ENCODE assay signal across 24 cellular contexts in the genomic region with DNA sequence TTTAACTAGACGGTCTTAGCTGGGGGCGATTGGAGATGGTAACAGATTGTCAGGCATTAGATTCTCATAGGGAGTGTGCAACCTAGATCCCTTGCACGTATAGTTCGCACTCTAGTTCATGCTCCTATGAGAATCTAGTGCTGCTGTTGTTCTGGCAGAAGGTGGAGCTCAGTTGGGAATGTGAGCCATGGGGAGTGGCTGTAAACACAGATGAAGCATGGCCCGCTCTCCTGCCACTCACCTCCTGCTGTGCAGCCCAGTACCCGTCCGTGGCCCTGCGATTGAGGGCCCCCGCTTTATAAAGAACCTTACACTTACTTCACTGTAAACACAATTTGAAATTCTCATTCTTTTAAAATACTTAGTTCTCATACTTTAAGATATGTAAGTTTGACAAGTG.
"Had no signal": no experiment of that assay in that cellular context is flagged by ENCODE, and none has a peak within 500 bp of the region (broad histone marks: within the 10 kb centered on the region; RNA-seq: fewer than 3 reads in every experiment).

No MANE protein-coding gene starts in this region.

- H3K9me3 Mint-ChIP-seq: activated CD8-positive, alpha-beta T cell treated with anti-CD3 and anti-CD28 coated beads for 36 hours; activated naive CD4-positive, alpha-beta T cell treated with anti-CD3 and anti-CD28 coated beads, Interleukin-2, amount 10 ng/mL, durations not matched to agents 7 days and 5 days; activated naive CD8-positive, alpha-beta T cell treated with anti-CD3 and anti-CD28 coated beads, Interleukin-2, amount 50 U/mL, for 24 hours; neural crest cell; type B pancreatic cell had no signal

- H3K4me3 ChIP-seq: heart right ventricle, lower lobe of right lung, sigmoid colon, smooth muscle cell had no signal

- H3K9me3 ChIP-seq: lower lobe of right lung, sigmoid colon had no signal

- H3K27ac ChIP-seq: heart right ventricle, lower lobe of right lung, sigmoid colon had no signal

- H3K36me3 ChIP-seq: heart right ventricle, lower lobe of right lung, sigmoid colon had no signal

- H3K27me3 ChIP-seq: sigmoid colon had no signal

- H3K27ac Mint-ChIP-seq: activated CD8-positive, alpha-beta memory T cell treated with anti-CD3 and anti-CD28 coated beads, Interleukin-2, amount 10 ng/mL, durations not matched to agents 7 days and 5 days; activated CD8-positive, alpha-beta T cell treated with anti-CD3 and anti-CD28 coated beads for 36 hours; activated naive CD4-positive, alpha-beta T cell treated with anti-CD3 and anti-CD28 coated beads, Interleukin-2, amount 10 ng/mL, durations not matched to agents 7 days and 5 days; activated naive CD8-positive, alpha-beta T cell treated with anti-CD3 and anti-CD28 coated beads, Interleukin-2, amount 50 U/mL, for 24 hours; endodermal cell; naive thymus-derived CD4-positive, alpha-beta T cell; stimulated activated memory B cell treated with anti-CD40 and anti-IgM and Interleukin-4, amounts not matched to agents 10 μg/mL and 1 μg/mL and 100 μg/mL, for 72 hours; type B pancreatic cell had no signal

- DNase-seq: activated CD4-positive, alpha-beta T cell treated with anti-CD3 and anti-CD28 coated beads, Interleukin-2, amount 10 ng/mL, durations not matched to agents 7 days and 5 days; activated CD8-positive, alpha-beta memory T cell treated with anti-CD3 and anti-CD28 coated beads, Interleukin-2, amount 10 ng/mL, durations not matched to agents 7 days and 5 days; activated CD8-positive, alpha-beta T cell treated with anti-CD3 and anti-CD28 coated beads for 36 hours; activated effector memory CD4-positive, alpha-beta T cell treated with anti-CD3 and anti-CD28 coated beads, Interleukin-2, amount 50 U/mL, for 16 hours; activated naive CD4-positive, alpha-beta T cell treated with anti-CD3 and anti-CD28 coated beads, Interleukin-2, amount 10 ng/mL, durations not matched to agents 7 days and 5 days; activated naive CD8-positive, alpha-beta T cell treated with anti-CD3 and anti-CD28 coated beads, Interleukin-2, amount 50 U/mL, for 24 hours; activated T-cell treated with anti-CD3 and anti-CD28 coated beads for 4 hours; cortex of kidney; endodermal cell; heart right ventricle; islet precursor cell; left cardiac atrium; lower lobe of right lung; mesendoderm; naive thymus-derived CD4-positive, alpha-beta T cell; posterior cingulate gyrus; sigmoid colon; stimulated activated CD4-positive, alpha-beta T cell treated with anti-CD3 and anti-CD28 coated beads, Interleukin-15, amount 100 ng/mL, for 24 hours; T-helper 2 cell had no signal

- H3K36me3 Mint-ChIP-seq: activated CD8-positive, alpha-beta memory T cell treated with anti-CD3 and anti-CD28 coated beads, Interleukin-2, amount 10 ng/mL, durations not matched to agents 7 days and 5 days; activated naive CD4-positive, alpha-beta T cell treated with anti-CD3 and anti-CD28 coated beads, Interleukin-2, amount 10 ng/mL, durations not matched to agents 7 days and 5 days; stimulated activated memory B cell treated with anti-CD40 and anti-IgM and Interleukin-4, amounts not matched to agents 10 μg/mL and 1 μg/mL and 100 μg/mL, for 72 hours; type B pancreatic cell had no signal

- H3K4me1 ChIP-seq: heart right ventricle, lower lobe of right lung, sigmoid colon had no signal

- ATAC-seq: activated CD4-positive, CD25-positive, alpha-beta regulatory T cell treated with anti-CD3 and anti-CD28 coated beads, Interleukin-2, amount 50 U/mL, for 24 hours; activated CD8-positive, alpha-beta memory T cell treated with anti-CD3 and anti-CD28 coated beads, Interleukin-2, amount 10 ng/mL, durations not matched to agents 7 days and 5 days; activated CD8-positive, alpha-beta T cell treated with anti-CD3 and anti-CD28 coated beads for 36 hours; activated naive CD8-positive, alpha-beta T cell treated with anti-CD3 and anti-CD28 coated beads, Interleukin-2, amount 50 U/mL, for 24 hours; heart right ventricle; left cardiac atrium; naive thymus-derived CD4-positive, alpha-beta T cell; stimulated activated memory B cell treated with anti-CD40 and anti-IgM and Interleukin-4, amounts not matched to agents 10 μg/mL and 1 μg/mL and 100 μg/mL, for 72 hours had no signal
